Comparison of ENCODE assay signal across 10 cellular contexts in the genomic region with DNA sequence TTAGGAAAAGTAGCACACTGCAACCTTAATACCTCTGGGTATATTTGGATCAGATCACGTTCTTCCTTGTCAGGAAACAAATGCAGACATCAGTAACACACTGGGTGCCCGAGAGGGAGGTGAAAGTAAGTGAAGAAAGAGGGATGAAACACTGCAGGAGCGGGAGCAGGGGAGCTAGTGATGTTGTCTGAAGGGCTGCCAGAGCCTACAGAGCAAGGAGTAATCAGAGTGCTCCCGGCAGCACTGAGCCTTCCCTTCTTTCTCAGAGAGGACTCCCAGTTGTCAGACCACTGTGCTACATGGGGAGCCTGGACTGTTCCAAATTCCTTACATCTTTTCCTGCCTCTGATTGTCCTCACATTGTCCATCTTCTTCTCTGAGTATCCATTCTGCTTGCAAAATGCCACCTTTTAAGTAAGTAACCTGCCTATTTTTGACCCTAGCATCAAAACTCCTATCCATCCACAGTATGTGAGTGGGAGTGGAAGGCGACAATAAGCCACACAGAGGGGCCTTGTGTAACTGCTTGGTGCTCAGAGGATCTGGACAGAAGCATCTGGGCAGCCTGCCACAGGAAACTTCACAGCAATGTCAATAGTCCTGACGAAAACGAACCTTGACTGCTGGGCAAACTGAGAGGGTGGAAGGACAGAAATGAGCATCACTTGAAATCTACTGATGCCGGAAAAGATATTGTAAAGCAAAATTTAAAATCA. TPM values are rescaled to one million over a fixed set of nuclear protein-coding genes. Genes with fewer than 3 reads are reported as not detected.
A peak's percentile ranks its signal among the peaks of the same experiment; 100 is the strongest.
DNase-seq lines count a peak whose midpoint lies in the region; ATAC-seq and TF ChIP-seq lines count a peak whose summit lies in the region.
"Had no signal": no experiment of that assay in that cellular context is flagged by ENCODE, and none has a peak within 500 bp of the region (broad histone marks: within the 10 kb centered on the region; RNA-seq: fewer than 3 reads in every experiment).

No MANE protein-coding gene starts in this region.

- H3K4me1 ChIP-seq in gastroesophageal sphincter (peaks cover 24 to 53% (median 32%) of the 10 kb centered on the region in 3 donors), neuron (ENCODE audit: insufficient read depth, low read length) (peaks cover 9% of the 10 kb centered on the region), uterus (no peaks in the 10 kb centered on the region), mucosa of descending colon (ENCODE audit: low read depth) (no peaks in the 10 kb centered on the region)

- WGBS in gastroesophageal sphincter (ENCODE audit: low coverage in 1 of 2), 2 donors = 30% methylated on average over 4 to 8 of the region's 8 CpGs

- peak; percentile 10 for DNase-seq in NCI-H2029 treated with DMSO at 0.1 percent for 48 hours (lab: John Stamatoyannopoulos, UW)
- no peak for DNase-seq in NCI-H2029 (lab: John Stamatoyannopoulos, UW)
- DNase-seq in uterus = peak in 1 of 2 donors; percentile 21
- no peak for DNase-seq in mucosa of descending colon
- no peak for DNase-seq in NCI-H774 (lab: John Stamatoyannopoulos, UW)
- DNase-seq in AG08395 (ENCODE audit: low spot score) = no peak
- DNase-seq: activated CD8-positive, alpha-beta memory T cell treated with anti-CD3 and anti-CD28 coated beads, Interleukin-2, amount 50 U/mL, for 48 hours; SW 1271 had no signal

- H3K36me3 ChIP-seq in gastroesophageal sphincter = no peaks in the 10 kb centered on the region
- H3K36me3 ChIP-seq in neuron (ENCODE audit: insufficient read depth, low read length) = no peaks in the 10 kb centered on the region
- no peaks in the 10 kb centered on the region for H3K36me3 ChIP-seq in uterus
- no peaks in the 10 kb centered on the region for H3K36me3 ChIP-seq in mucosa of descending colon (ENCODE audit: low read depth)

- TF ChIP-seq POLR2A in gastroesophageal sphincter (IDR thresholded peaks at IDR 0.05) (no peak), uterus (IDR thresholded peaks at IDR 0.05) (no peak)

- ATAC-seq in gastroesophageal sphincter (peak; percentile 10), mucosa of descending colon (no peak)

- TF ChIP-seq EP300 in gastroesophageal sphincter (IDR thresholded peaks at IDR 0.05) = no peak

- no peaks in the 10 kb centered on the region for H3K9me3 ChIP-seq in gastroesophageal sphincter
- H3K9me3 ChIP-seq in neuron (ENCODE audit: low read length) = no peaks in the 10 kb centered on the region
- no peaks in the 10 kb centered on the region for H3K9me3 ChIP-seq in uterus
- no peaks in the 10 kb centered on the region for H3K9me3 ChIP-seq in mucosa of descending colon

- H2AFZ ChIP-seq in neuron (ENCODE audit: low read depth, low read length) = peak overlapping the region; percentile 38

- intact Hi-C loops in uterus (cut with DNase I; ENCODE audit: low total_unique reads) = no loop called here
- intact Hi-C loops in mucosa of descending colon (cut with DNase I, micrococcal nuclease) = no loop called here

- TF ChIP-seq CTCF in gastroesophageal sphincter (IDR thresholded peaks at IDR 0.05) (no peak), uterus (IDR thresholded peaks at IDR 0.05) (no peak), mucosa of descending colon (IDR thresholded peaks at IDR 0.05) (no peak)

- H3K27me3 ChIP-seq in gastroesophageal sphincter (no peaks in the 10 kb centered on the region), neuron (ENCODE audit: insufficient read depth, low read length) (no peaks in the 10 kb centered on the region), uterus (no peaks in the 10 kb centered on the region)

- peak overlapping the region; percentile 73 to 88 (median 80) for H3K27ac ChIP-seq in gastroesophageal sphincter
- peak overlapping the region; percentile 61 to 68 for H3K27ac ChIP-seq in uterus

- H3K4me3 ChIP-seq in gastroesophageal sphincter (no peak overlapping the region), neuron (ENCODE audit: low read length) (no peak overlapping the region), uterus (no peak overlapping the region), mucosa of descending colon (no peak overlapping the region)

RNA-seq across cellular contexts. Expression of gene NAB1, which starts 10.8 kb away (rescaled TPM):
- total RNA-seq in gastroesophageal sphincter (10 to 100 TPM; 50.9 to 98.5 (median 73.8) TPM), uterus (100 to 1,000 TPM in 1 of 4 donors, 10 to 100 TPM in 3; 59.2 to 132 (median 78.2) TPM), mucosa of descending colon (10 to 100 TPM; 23.4 to 55.0 (median 28.9) TPM)
